34 cellular contexts compared by ENCODE assay signal in genomic region chr2:111961663-111962062, GRCh38.
"Had no signal": no experiment of that assay in that cellular context is flagged by ENCODE, and none has a peak within 500 bp of the region (broad histone marks: within the 10 kb centered on the region; RNA-seq: fewer than 3 reads in every experiment).

No MANE protein-coding gene starts in this region.

- H3K4me2 ChIP-seq: KMS-11 had no signal

- H3K9me3 ChIP-seq: MG63 had no signal

- DNase-seq: Karpas-422, Kasumi-1, MG63, MM.1S, MV-4-11, NCI-H1048, NCI-H1092, NCI-H1092 treated with DMSO at 0.1 percent for 48 hours, NCI-H1105, NCI-H1105 treated with DMSO at 0.1 percent for 48 hours, NCI-H1417, NCI-H1417 treated with DMSO at 0.1 percent for 48 hours, NCI-H1436, NCI-H1436 treated with DMSO at 0.1 percent for 48 hours, NCI-H146, NCI-H1694, NCI-H1694 treated with DMSO at 0.1 percent for 48 hours, NCI-H187, NCI-H187 treated with DMSO at 0.1 percent for 48 hours, NCI-H1930, NCI-H2029, NCI-H2029 treated with DMSO at 0.1 percent for 48 hours, NCI-H2081, NCI-H2081 treated with DMSO at 0.1 percent for 48 hours, NCI-H2107, NCI-H2171, NCI-H2171 treated with DMSO at 0.1 percent for 48 hours, NCI-H2227 treated with DMSO at 0.1 percent for 48 hours, NCI-H226, NCI-H345, NCI-H446, NCI-H446 treated with DMSO at 0.1 percent for 48 hours, NCI-H510A had no signal

- H3K4me3 ChIP-seq: MG63 had no signal

- H3K9ac ChIP-seq: KMS-11 had no signal

- H3K27ac ChIP-seq: KMS-11 had no signal

- H3K27me3 ChIP-seq: MG63 had no signal

- H3K36me3 ChIP-seq: MG63 had no signal
